In genomic region chr18:79598046-79598884, GRCh38 we compare ENCODE assay signal across 17 cellular contexts.
DNase-seq lines count a peak whose midpoint lies in the region; ATAC-seq and TF ChIP-seq lines count a peak whose summit lies in the region.
"Had no signal": no experiment of that assay in that cellular context is flagged by ENCODE, and none has a peak within 500 bp of the region (broad histone marks: within the 10 kb centered on the region; RNA-seq: fewer than 3 reads in every experiment).

No MANE protein-coding gene starts in this region.

- WGBS in endodermal cell (ENCODE audit: insufficient coverage in 1 of 2, insufficient read length in 1 of 2), 2 experiments = 86 to 90% methylated on average over 25 to 36 of the region's 36 CpGs

- H3K9ac ChIP-seq in endodermal cell (ENCODE audit: extremely low read depth, low read length, poor library complexity, severe bottlenecking) = no peak overlapping the region

- H3K4me1 Mint-ChIP-seq in endodermal cell (peaks cover 42% of the 10 kb centered on the region), nephron progenitor cell (peaks cover 67% of the 10 kb centered on the region)

- H3K9me3 ChIP-seq in endodermal cell (ENCODE audit: control insufficient read depth, low read length) = no peaks in the 10 kb centered on the region

- H3K27ac Mint-ChIP-seq in endodermal cell (peak overlapping the region; percentile 66), nephron progenitor cell (peak overlapping the region; percentile 58)
- H3K27ac Mint-ChIP-seq: activated naive CD4-positive, alpha-beta T cell treated with anti-CD3 and anti-CD28 coated beads, Interleukin-2, amount 50 U/mL, for 72 hours; progenitor cell of endocrine pancreas; T-cell had no signal

- no peak overlapping the region for H3K27ac ChIP-seq in endodermal cell (ENCODE audit: low read depth, low read length)
- H3K27ac ChIP-seq: foreskin keratinocyte had no signal

- ATAC-seq in HG03439 (IDR thresholded peaks at IDR 0.05; ENCODE audit: unreplicated experiment) = no peak
- ATAC-seq: activated naive CD4-positive, alpha-beta T cell treated with anti-CD3 and anti-CD28 coated beads, Interleukin-2, amount 50 U/mL, for 72 hours; foreskin keratinocyte; HCT116; T-cell had no signal

- H3K36me3 ChIP-seq in endodermal cell (ENCODE audit: control insufficient read depth, insufficient read depth, low read length) = no peaks in the 10 kb centered on the region

- TF ChIP-seq CTCF in endodermal cell (conservative IDR thresholded peaks at IDR 0.05) (no peak), nephron progenitor cell (IDR thresholded peaks at IDR 0.05) (no peak)

- peak; percentile 81 for DNase-seq in DMS79 (lab: John Stamatoyannopoulos, UW)
- peak; percentile 19 for DNase-seq in NCI-H1092 (lab: John Stamatoyannopoulos, UW)
- no peak for DNase-seq in endodermal cell
- DNase-seq in nephron progenitor cell = peak; percentile 6
- DNase-seq in OCI-M1 (lab: John Stamatoyannopoulos, UW) = no peak
- DNase-seq in NCI-H2171 treated with DMSO at 0.1 percent for 48 hours (lab: John Stamatoyannopoulos, UW) = no peak
- DNase-seq in stimulated activated naive CD4-positive, alpha-beta T cell treated with Interleukin-2 at 50 U/mL for 16 hours (lab: John Stamatoyannopoulos, UW) = no peak
- DNase-seq: activated CD4-positive, alpha-beta T cell treated with anti-CD3 and anti-CD28 coated beads, Interleukin-2, amount 50 U/mL, for 1 hour; foreskin keratinocyte; KG1; NCI-H2227 treated with DMSO at 0.1 percent for 48 hours; SHP77; T-cell had no signal

- peaks cover 4% of the 10 kb centered on the region for H3K9me3 Mint-ChIP-seq in endodermal cell
- H3K9me3 Mint-ChIP-seq in nephron progenitor cell = peaks cover 4% of the 10 kb centered on the region
- H3K9me3 Mint-ChIP-seq: activated naive CD4-positive, alpha-beta T cell treated with anti-CD3 and anti-CD28 coated beads, Interleukin-2, amount 50 U/mL, for 72 hours; T-cell had no signal

- peaks cover 1% of the 10 kb centered on the region for H3K27me3 Mint-ChIP-seq in endodermal cell (ENCODE audit: insufficient read depth)
- H3K27me3 Mint-ChIP-seq in nephron progenitor cell (ENCODE audit: low read depth, poor library complexity) = peaks cover 22% of the 10 kb centered on the region

- peaks cover 6% of the 10 kb centered on the region for H3K4me1 ChIP-seq in endodermal cell (ENCODE audit: control insufficient read depth, insufficient read depth, low read length)
- H3K4me1 ChIP-seq: foreskin keratinocyte had no signal

- H3K4me3 ChIP-seq in endodermal cell (ENCODE audit: low read length) = no peak overlapping the region

- H3K36me3 Mint-ChIP-seq in endodermal cell (ENCODE audit: low read depth) (no peaks in the 10 kb centered on the region), nephron progenitor cell (ENCODE audit: low read depth) (no peaks in the 10 kb centered on the region)
- H3K36me3 Mint-ChIP-seq: activated naive CD4-positive, alpha-beta T cell treated with anti-CD3 and anti-CD28 coated beads, Interleukin-2, amount 50 U/mL, for 72 hours; T-cell had no signal

- H3K4me3 Mint-ChIP-seq in endodermal cell (no peak overlapping the region), nephron progenitor cell (no peak overlapping the region)
- H3K4me3 Mint-ChIP-seq: T-cell had no signal

- H3K27me3 ChIP-seq in endodermal cell (ENCODE audit: control insufficient read depth, insufficient read depth, low read length, poor library complexity, severe bottlenecking) = no peaks in the 10 kb centered on the region

Comparison
In these comparisons a context has a peak if more than half of its experiments do, and no peak if none do; other contexts are left out.
1. DNase-seq: peak in DMS79 (single experiment), NCI-H1092 (single experiment) and nephron progenitor cell (single experiment); none in endodermal cell (single experiment), OCI-M1 (single experiment), NCI-H2171 treated with DMSO at 0.1 percent for 48 hours (single experiment) and stimulated activated naive CD4-positive, alpha-beta T cell treated with Interleukin-2 at 50 U/mL for 16 hours (single experiment).